1 cellular context compared by ENCODE assay signal in the genomic region with DNA sequence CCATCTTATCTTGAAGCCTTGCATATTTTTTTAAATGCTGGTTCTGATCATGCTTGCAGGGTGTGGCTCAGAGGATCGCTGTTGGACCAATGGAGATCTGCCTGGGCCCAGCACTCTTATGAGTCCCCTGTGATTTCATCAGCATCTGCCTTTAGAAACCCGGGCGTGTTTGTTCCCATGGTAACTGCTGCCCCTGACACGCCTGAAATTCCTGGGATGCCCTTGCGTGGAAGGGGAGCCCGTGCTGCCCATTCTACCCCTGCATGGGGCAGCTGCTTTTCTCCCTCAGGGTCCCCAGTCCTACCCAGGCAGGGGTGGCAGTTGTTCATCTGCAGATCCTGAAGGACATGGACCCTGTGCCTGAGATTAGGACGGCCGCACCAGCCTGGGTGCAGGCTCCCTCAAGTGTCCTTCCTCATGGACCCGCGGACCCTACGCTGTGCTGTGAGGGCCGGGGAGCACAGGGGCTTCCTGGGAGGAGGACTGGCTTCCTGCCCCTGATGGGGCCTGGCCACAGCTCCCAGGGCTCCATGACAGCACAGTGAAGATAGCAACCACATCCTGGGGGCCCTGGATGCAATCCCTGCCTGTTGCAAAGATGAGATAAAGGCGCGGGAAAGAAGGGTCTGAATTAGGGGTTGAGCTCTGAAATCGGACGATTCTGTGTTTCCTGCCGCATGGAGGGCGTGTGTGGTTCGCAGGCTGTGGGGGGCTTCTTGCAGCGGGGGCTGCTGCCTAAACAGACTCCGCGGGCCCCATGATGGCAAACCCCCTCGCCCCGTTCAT.
TF ChIP-seq lines count a peak whose summit lies in the region.

No MANE protein-coding gene starts in this region.

TF ChIP-seq in SK-N-SH treated with all-trans-retinoic acid at 6 μM for 48 hours, 23 proteins besides CTCF, POLR2A, EP300 and RAD21 (continued from another document):
- TF ChIP-seq, protein P1, sequence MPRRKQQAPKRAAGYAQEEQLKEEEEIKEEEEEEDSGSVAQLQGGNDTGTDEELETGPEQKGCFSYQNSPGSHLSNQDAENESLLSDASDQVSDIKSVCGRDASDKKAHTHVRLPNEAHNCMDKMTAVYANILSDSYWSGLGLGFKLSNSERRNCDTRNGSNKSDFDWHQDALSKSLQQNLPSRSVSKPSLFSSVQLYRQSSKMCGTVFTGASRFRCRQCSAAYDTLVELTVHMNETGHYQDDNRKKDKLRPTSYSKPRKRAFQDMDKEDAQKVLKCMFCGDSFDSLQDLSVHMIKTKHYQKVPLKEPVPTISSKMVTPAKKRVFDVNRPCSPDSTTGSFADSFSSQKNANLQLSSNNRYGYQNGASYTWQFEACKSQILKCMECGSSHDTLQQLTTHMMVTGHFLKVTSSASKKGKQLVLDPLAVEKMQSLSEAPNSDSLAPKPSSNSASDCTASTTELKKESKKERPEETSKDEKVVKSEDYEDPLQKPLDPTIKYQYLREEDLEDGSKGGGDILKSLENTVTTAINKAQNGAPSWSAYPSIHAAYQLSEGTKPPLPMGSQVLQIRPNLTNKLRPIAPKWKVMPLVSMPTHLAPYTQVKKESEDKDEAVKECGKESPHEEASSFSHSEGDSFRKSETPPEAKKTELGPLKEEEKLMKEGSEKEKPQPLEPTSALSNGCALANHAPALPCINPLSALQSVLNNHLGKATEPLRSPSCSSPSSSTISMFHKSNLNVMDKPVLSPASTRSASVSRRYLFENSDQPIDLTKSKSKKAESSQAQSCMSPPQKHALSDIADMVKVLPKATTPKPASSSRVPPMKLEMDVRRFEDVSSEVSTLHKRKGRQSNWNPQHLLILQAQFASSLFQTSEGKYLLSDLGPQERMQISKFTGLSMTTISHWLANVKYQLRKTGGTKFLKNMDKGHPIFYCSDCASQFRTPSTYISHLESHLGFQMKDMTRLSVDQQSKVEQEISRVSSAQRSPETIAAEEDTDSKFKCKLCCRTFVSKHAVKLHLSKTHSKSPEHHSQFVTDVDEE (CRISPR knock-in tag; IDR thresholded peaks at IDR 0.05) = no peak
- TF ChIP-seq, protein P2, sequence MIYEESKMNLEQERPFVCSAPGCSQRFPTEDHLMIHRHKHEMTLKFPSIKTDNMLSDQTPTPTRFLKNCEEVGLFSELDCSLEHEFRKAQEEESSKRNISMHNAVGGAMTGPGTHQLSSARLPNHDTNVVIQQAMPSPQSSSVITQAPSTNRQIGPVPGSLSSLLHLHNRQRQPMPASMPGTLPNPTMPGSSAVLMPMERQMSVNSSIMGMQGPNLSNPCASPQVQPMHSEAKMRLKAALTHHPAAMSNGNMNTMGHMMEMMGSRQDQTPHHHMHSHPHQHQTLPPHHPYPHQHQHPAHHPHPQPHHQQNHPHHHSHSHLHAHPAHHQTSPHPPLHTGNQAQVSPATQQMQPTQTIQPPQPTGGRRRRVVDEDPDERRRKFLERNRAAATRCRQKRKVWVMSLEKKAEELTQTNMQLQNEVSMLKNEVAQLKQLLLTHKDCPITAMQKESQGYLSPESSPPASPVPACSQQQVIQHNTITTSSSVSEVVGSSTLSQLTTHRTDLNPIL (CRISPR knock-in tag; IDR thresholded peaks at IDR 0.05; ENCODE audit: low read depth) = no peak
- TF ChIP-seq BACH2 (CRISPR knock-in tag; IDR thresholded peaks at IDR 0.05; ENCODE audit: borderline replicate concordance) = no peak
- no peak for TF ChIP-seq RARB (CRISPR knock-in tag; IDR thresholded peaks at IDR 0.05)
- TF ChIP-seq, protein P3, sequence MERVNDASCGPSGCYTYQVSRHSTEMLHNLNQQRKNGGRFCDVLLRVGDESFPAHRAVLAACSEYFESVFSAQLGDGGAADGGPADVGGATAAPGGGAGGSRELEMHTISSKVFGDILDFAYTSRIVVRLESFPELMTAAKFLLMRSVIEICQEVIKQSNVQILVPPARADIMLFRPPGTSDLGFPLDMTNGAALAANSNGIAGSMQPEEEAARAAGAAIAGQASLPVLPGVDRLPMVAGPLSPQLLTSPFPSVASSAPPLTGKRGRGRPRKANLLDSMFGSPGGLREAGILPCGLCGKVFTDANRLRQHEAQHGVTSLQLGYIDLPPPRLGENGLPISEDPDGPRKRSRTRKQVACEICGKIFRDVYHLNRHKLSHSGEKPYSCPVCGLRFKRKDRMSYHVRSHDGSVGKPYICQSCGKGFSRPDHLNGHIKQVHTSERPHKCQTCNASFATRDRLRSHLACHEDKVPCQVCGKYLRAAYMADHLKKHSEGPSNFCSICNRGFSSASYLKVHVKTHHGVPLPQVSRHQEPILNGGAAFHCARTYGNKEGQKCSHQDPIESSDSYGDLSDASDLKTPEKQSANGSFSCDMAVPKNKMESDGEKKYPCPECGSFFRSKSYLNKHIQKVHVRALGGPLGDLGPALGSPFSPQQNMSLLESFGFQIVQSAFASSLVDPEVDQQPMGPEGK (CRISPR knock-in tag; IDR thresholded peaks at IDR 0.05; ENCODE audit: borderline replicate concordance) = no peak
- no peak for TF ChIP-seq ZFP3 (CRISPR knock-in tag; IDR thresholded peaks at IDR 0.05)
- TF ChIP-seq TCF4 (CRISPR knock-in tag; IDR thresholded peaks at IDR 0.05; ENCODE audit: borderline replicate concordance) = no peak
- no peak for TF ChIP-seq ZFP30 (CRISPR knock-in tag; IDR thresholded peaks at IDR 0.05)
- TF ChIP-seq ESRRG (CRISPR knock-in tag; IDR thresholded peaks at IDR 0.05) = no peak
- TF ChIP-seq, protein P4, sequence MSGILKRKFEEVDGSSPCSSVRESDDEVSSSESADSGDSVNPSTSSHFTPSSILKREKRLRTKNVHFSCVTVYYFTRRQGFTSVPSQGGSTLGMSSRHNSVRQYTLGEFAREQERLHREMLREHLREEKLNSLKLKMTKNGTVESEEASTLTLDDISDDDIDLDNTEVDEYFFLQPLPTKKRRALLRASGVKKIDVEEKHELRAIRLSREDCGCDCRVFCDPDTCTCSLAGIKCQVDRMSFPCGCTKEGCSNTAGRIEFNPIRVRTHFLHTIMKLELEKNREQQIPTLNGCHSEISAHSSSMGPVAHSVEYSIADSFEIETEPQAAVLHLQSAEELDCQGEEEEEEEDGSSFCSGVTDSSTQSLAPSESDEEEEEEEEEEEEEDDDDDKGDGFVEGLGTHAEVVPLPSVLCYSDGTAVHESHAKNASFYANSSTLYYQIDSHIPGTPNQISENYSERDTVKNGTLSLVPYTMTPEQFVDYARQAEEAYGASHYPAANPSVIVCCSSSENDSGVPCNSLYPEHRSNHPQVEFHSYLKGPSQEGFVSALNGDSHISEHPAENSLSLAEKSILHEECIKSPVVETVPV (CRISPR knock-in tag; IDR thresholded peaks at IDR 0.05) = no peak
- no peak for TF ChIP-seq CSDC2 (CRISPR knock-in tag; IDR thresholded peaks at IDR 0.05)
- no peak for TF ChIP-seq ZNF70 (CRISPR knock-in tag; IDR thresholded peaks at IDR 0.05)
- no peak for TF ChIP-seq ZNF8 (CRISPR knock-in tag; IDR thresholded peaks at IDR 0.05)
- no peak for TF ChIP-seq ZNF565 (CRISPR knock-in tag; conservative IDR thresholded peaks at IDR 0.05; ENCODE audit: low read depth)
